11 cellular contexts compared by ENCODE assay signal in the genomic region with DNA sequence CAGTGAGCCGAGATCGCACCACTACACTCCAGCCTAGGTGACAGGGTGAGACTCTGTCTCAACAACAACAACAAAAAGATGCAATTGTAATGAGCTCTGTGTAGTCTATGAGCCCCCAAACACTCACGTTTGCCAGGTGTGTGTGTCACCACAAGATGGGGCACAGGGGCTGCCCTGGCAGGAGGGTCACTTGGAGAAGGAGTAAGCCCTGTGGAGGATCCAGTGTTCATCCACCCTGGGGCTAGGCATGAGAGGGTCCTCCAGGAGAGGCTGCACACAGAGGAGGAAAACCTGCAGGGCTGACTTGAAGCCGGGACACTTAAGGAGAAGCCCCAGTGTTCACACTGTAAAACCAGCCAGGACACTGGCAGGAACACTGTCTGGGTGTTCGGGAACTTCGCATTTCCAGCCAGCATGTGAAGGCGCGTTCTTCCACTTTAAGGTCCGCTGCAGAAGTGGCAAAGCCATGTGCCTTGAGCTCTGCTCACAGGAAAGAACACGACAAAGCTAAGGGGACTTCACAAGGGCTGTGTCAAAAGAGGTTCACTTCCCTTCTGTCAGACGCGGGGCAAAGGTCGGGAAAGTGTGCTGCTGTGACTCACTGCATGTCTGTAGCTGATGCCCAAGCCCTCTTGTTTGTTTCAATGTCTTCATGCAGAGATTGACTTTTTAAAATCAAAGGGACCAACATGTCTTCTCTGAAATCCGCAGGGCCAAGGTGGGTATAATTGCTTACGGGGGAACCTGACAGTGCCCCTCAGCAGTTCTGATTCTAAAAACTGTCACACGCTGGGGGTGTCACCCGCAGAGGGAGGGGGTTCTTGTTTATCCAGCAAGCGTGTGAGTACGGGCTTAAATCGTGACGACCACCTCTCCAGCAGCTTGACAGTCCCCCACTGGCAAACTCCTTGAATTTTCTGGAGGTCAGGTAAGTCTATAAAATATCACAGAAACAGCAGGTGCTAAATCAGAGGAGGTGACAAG.
A peak's percentile ranks its signal among the peaks of the same experiment; 100 is the strongest.
DNase-seq lines count a peak whose midpoint lies in the region; ATAC-seq and TF ChIP-seq lines count a peak whose summit lies in the region.
"Had no signal": no experiment of that assay in that cellular context is flagged by ENCODE, and none has a peak within 500 bp of the region (broad histone marks: within the 10 kb centered on the region; RNA-seq: fewer than 3 reads in every experiment).

No MANE protein-coding gene starts in this region.

- H3K79me2 ChIP-seq in Loucy (ENCODE audit: insufficient read depth, low read length) = no peaks in the 10 kb centered on the region

- no peaks in the 10 kb centered on the region for H3K4me1 ChIP-seq in Loucy (ENCODE audit: insufficient read depth, low read length, poor library complexity, severe bottlenecking)
- H3K4me1 ChIP-seq in mesodermal cell (ENCODE audit: control insufficient read depth, insufficient read depth, low read length, poor library complexity, severe bottlenecking) = peaks cover 24% of the 10 kb centered on the region

- no peak overlapping the region for H2AFZ ChIP-seq in Loucy (ENCODE audit: low read length)

- 79 to 81% methylated on average over 19 to 20 of the region's 21 CpGs for whole genome bisulfite sequencing in mesodermal cell (ENCODE audit: insufficient coverage in 2 of 2), 2 experiments

- H3K9me3 ChIP-seq in Loucy (ENCODE audit: insufficient read depth, low read depth, low read length) (no peaks in the 10 kb centered on the region), mesodermal cell (ENCODE audit: control insufficient read depth, low read length) (no peaks in the 10 kb centered on the region)

- H3K36me3 ChIP-seq in Loucy (ENCODE audit: insufficient read depth, low read length) = no peaks in the 10 kb centered on the region
- no peaks in the 10 kb centered on the region for H3K36me3 ChIP-seq in mesodermal cell (ENCODE audit: control insufficient read depth, insufficient read depth, low read length)

- in situ Hi-C loops in Caki2 (cut with HindIII; ENCODE audit: low pct_unique_long_range_greater_than_20kb, low sequenced_read_pairs) = no loop called here

- H3K4me3 ChIP-seq in Loucy (ENCODE audit: low read length, poor library complexity, severe bottlenecking) (no peak overlapping the region), choroid plexus epithelial cell (ENCODE audit: low read depth, low read length) (no peak overlapping the region), mesodermal cell (ENCODE audit: extremely low read depth, insufficient read depth, low read length, poor library complexity, severe bottlenecking) (no peak overlapping the region)

- no peak overlapping the region for H3K4me2 ChIP-seq in Loucy (ENCODE audit: low read depth, low read length, poor library complexity, severe bottlenecking)

- no peak for ATAC-seq in HG02588 (IDR thresholded peaks at IDR 0.05; ENCODE audit: unreplicated experiment)

- peak; percentile 30; the same call in 1 of the 2 replicates for TF ChIP-seq CTCF in Loucy (conservative IDR thresholded peaks at IDR 0.05; ENCODE audit: low read length)
- TF ChIP-seq CTCF in choroid plexus epithelial cell (conservative IDR thresholded peaks at IDR 0.05; ENCODE audit: low read depth, low read length) = no peak

- no peaks in the 10 kb centered on the region for H3K27me3 ChIP-seq in Loucy (ENCODE audit: insufficient read depth, low read length, poor library complexity, severe bottlenecking)

- H3K9ac ChIP-seq in Loucy (ENCODE audit: low read depth, low read length, poor library complexity, severe bottlenecking) = no peak overlapping the region

- H3F3A ChIP-seq in Loucy (ENCODE audit: low read depth) = no peaks in the 10 kb centered on the region

- no peaks in the 10 kb centered on the region for H3K9me2 ChIP-seq in Loucy (replicated peaks; ENCODE audit: low read depth, low read length)

- peak overlapping the region; percentile 49 for H3K27ac ChIP-seq in mesodermal cell (ENCODE audit: low read depth, low read length, severe bottlenecking)

- no peaks in the 10 kb centered on the region for H4K20me1 ChIP-seq in Loucy (ENCODE audit: insufficient read depth, low read length, poor library complexity, severe bottlenecking)

- peak; percentile 59 for DNase-seq in Caki2 (ENCODE audit: low read depth)
- DNase-seq in choroid plexus epithelial cell (ENCODE audit: low read depth) = peak; percentile 43
- no peak for DNase-seq in iPS-NIHi11 (ENCODE audit: low spot score)
- DNase-seq in NCI-H345 (lab: John Stamatoyannopoulos, UW) = no peak
- DNase-seq in NCI-H82 (lab: John Stamatoyannopoulos, UW) = no peak
- DNase-seq: activated naive CD4-positive, alpha-beta T cell treated with anti-CD3 and anti-CD28 coated beads, Interleukin-2, amount 50 U/mL, for 16 hours; COR-L47; foreskin melanocyte had no signal

Comparison
In these comparisons a context has a peak if more than half of its experiments do, and no peak if none do; other contexts are left out.
1. DNase-seq: peak in Caki2 (single experiment) and choroid plexus epithelial cell (single experiment); none in iPS-NIHi11 (single experiment), NCI-H345 (single experiment) and NCI-H82 (single experiment).